In the genomic region with DNA sequence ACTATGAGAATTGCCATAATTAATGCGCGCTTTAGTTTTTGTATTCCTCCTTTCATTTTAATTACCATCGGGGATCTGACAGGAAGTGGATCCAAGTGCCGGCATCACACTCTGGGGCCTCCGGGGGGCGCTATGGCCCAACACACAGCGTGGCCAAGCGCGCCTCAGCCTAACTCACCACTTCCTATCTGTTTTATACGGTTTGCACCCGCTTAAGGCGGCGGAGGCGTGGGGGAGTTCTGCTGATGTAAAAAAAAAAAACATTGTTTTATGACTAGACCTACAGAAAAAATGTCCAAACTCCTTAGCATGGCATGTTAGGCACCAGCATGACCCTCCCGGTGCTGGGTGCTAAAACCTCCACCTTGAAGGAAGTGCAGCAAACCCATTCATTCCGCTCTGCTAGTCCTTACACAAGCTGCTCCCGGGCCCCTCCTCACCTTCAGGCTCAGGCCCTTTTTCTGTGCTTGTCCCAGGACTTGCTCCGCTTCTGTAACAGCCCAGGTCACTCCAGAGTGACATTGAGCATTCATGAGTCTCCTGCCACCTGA, we compare ENCODE assay signal across 9 cellular contexts. TPM values are rescaled to one million over a fixed set of nuclear protein-coding genes. Genes with fewer than 3 reads are reported as not detected.
DNase-seq lines count a peak whose midpoint lies in the region; ATAC-seq and FAIRE-seq lines count a peak whose summit lies in the region.
"Had no signal": no experiment of that assay in that cellular context is flagged by ENCODE, and none has a peak within 500 bp of the region (broad histone marks: within the 10 kb centered on the region; RNA-seq: fewer than 3 reads in every experiment).

No MANE protein-coding gene starts in this region.

- ATAC-seq in stimulated activated effector memory CD8-positive, alpha-beta T cell treated with anti-CD3 and anti-CD28 coated beads, Interleukin-12 subunit alpha, Interleukin-12 subunit beta, amount 100 ng/mL, for 72 hours = peak; percentile 90
- ATAC-seq in GM18867 (IDR thresholded peaks at IDR 0.05; ENCODE audit: unreplicated experiment) = no peak

- DNase-seq in ELR (ENCODE audit: low read depth) = peak; percentile 53
- DNase-seq in MV-4-11 (lab: John Stamatoyannopoulos, UW) = peak; percentile 82
- DNase-seq in activated CD4-positive, alpha-beta T cell treated with anti-CD3 and anti-CD28 coated beads, Interleukin-2, amount 10 ng/mL, durations not matched to agents 24 days and 14 days = peak; percentile 95
- peak; percentile 4 to 53 for DNase-seq in dermis microvascular lymphatic vessel endothelial cell (ENCODE audit: low read depth in 2 of 2)
- peak; percentile 62 for DNase-seq in midbrain (lab: John Stamatoyannopoulos, UW)
- DNase-seq in stimulated activated effector memory CD8-positive, alpha-beta T cell treated with anti-CD3 and anti-CD28 coated beads, Interleukin-12 subunit alpha, Interleukin-12 subunit beta, amount 100 ng/mL, for 72 hours (ENCODE audit: low spot score in 2 of 2) = peak; percentile 71 to 87
- no peak for DNase-seq in GM19239 (ENCODE audit: insufficient read length, low spot score)

- no peaks in the 10 kb centered on the region for H3K9me3 Mint-ChIP-seq in activated CD4-positive, alpha-beta T cell treated with anti-CD3 and anti-CD28 coated beads, Interleukin-2, amount 10 ng/mL, durations not matched to agents 24 days and 14 days
- H3K9me3 Mint-ChIP-seq in stimulated activated effector memory CD8-positive, alpha-beta T cell treated with anti-CD3 and anti-CD28 coated beads, Interleukin-12 subunit alpha, Interleukin-12 subunit beta, amount 100 ng/mL, for 72 hours = no peaks in the 10 kb centered on the region

- intact Hi-C loops in activated CD4-positive, alpha-beta T cell treated with anti-CD3 and anti-CD28 coated beads, Interleukin-2, amount 10 ng/mL, durations not matched to agents 24 days and 14 days (cut with micrococcal nuclease) = loop anchor here (1.0 to 5.0 kb wide), 4 partner anchors 55 to 314 kb away; no protein-coding TSS in a partner anchor

- peaks cover 6% of the 10 kb centered on the region for H3K36me3 Mint-ChIP-seq in activated CD4-positive, alpha-beta T cell treated with anti-CD3 and anti-CD28 coated beads, Interleukin-2, amount 10 ng/mL, durations not matched to agents 24 days and 14 days (ENCODE audit: low read depth)
- H3K36me3 Mint-ChIP-seq in stimulated activated effector memory CD8-positive, alpha-beta T cell treated with anti-CD3 and anti-CD28 coated beads, Interleukin-12 subunit alpha, Interleukin-12 subunit beta, amount 100 ng/mL, for 72 hours = peaks cover 9% of the 10 kb centered on the region

- peaks cover 29% of the 10 kb centered on the region for H3K4me1 Mint-ChIP-seq in activated CD4-positive, alpha-beta T cell treated with anti-CD3 and anti-CD28 coated beads, Interleukin-2, amount 10 ng/mL, durations not matched to agents 24 days and 14 days
- H3K4me1 Mint-ChIP-seq in stimulated activated effector memory CD8-positive, alpha-beta T cell treated with anti-CD3 and anti-CD28 coated beads, Interleukin-12 subunit alpha, Interleukin-12 subunit beta, amount 100 ng/mL, for 72 hours = peaks cover 30% of the 10 kb centered on the region

- peaks cover 32% of the 10 kb centered on the region for H3K27me3 Mint-ChIP-seq in activated CD4-positive, alpha-beta T cell treated with anti-CD3 and anti-CD28 coated beads, Interleukin-2, amount 10 ng/mL, durations not matched to agents 24 days and 14 days

- H3K27ac Mint-ChIP-seq in activated CD4-positive, alpha-beta T cell treated with anti-CD3 and anti-CD28 coated beads, Interleukin-2, amount 10 ng/mL, durations not matched to agents 24 days and 14 days = peak overlapping the region; percentile 78
- peak overlapping the region; percentile 45 for H3K27ac Mint-ChIP-seq in stimulated activated effector memory CD8-positive, alpha-beta T cell treated with anti-CD3 and anti-CD28 coated beads, Interleukin-12 subunit alpha, Interleukin-12 subunit beta, amount 100 ng/mL, for 72 hours

- FAIRE-seq in GM19239 (lab: Jason Lieb, UNC) = no peak
- FAIRE-seq: colon had no signal

- peak overlapping the region; percentile 56 for H3K4me3 Mint-ChIP-seq in activated CD4-positive, alpha-beta T cell treated with anti-CD3 and anti-CD28 coated beads, Interleukin-2, amount 10 ng/mL, durations not matched to agents 24 days and 14 days
- peak overlapping the region; percentile 36 for H3K4me3 Mint-ChIP-seq in stimulated activated effector memory CD8-positive, alpha-beta T cell treated with anti-CD3 and anti-CD28 coated beads, Interleukin-12 subunit alpha, Interleukin-12 subunit beta, amount 100 ng/mL, for 72 hours

RNA-seq across cellular contexts. Expression of a gene that starts 4.5 kb away (rescaled TPM):
- 7.3 and 7.6 TPM in 2 replicates for total RNA-seq in activated CD4-positive, alpha-beta T cell treated with anti-CD3 and anti-CD28 coated beads, Interleukin-2, amount 10 ng/mL, durations not matched to agents 24 days and 14 days
- total RNA-seq in dermis microvascular lymphatic vessel endothelial cell = 0.77 and 4.7 TPM in 2 replicates

RNA-seq across cellular contexts. Expression of a gene that starts 24.1 kb away (rescaled TPM):
- total RNA-seq in activated CD4-positive, alpha-beta T cell treated with anti-CD3 and anti-CD28 coated beads, Interleukin-2, amount 10 ng/mL, durations not matched to agents 24 days and 14 days = 121 and 127 TPM in 2 replicates
- 113 and 114 TPM in 2 replicates for total RNA-seq in dermis microvascular lymphatic vessel endothelial cell

RNA-seq across cellular contexts. Expression of a gene that starts 35.7 kb away (rescaled TPM):
- total RNA-seq in activated CD4-positive, alpha-beta T cell treated with anti-CD3 and anti-CD28 coated beads, Interleukin-2, amount 10 ng/mL, durations not matched to agents 24 days and 14 days = 884 and 899 TPM in 2 replicates
- total RNA-seq in dermis microvascular lymphatic vessel endothelial cell = 104 and 120 TPM in 2 replicates
